ENCODE assay signal across 1 cellular context in the genomic region with DNA sequence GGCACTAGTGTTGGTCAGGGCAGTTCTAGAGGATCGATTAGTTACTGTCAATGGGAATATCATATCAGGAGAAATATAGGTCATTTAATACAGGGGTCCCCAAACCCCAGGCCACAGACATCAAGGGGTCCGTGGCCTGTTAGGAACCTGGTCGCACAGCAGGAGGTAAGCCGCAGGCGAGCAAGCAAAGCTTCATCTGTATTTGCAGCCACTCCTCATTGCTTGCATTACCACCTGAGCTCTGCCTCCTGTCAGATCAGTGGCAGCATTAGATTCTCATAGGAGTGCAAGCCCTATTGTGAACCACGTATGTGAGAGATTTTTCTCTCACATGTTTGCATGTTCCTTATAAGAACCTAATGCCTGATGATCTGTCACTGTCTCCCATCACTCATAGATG.
"Had no signal": no experiment of that assay in that cellular context is flagged by ENCODE, and none has a peak within 500 bp of the region (broad histone marks: within the 10 kb centered on the region; RNA-seq: fewer than 3 reads in every experiment).

No MANE protein-coding gene starts in this region.

- H3K4me3 ChIP-seq: GM12878 had no signal

- ATAC-seq: GM12878 had no signal
